ENCODE assay signal across 24 cellular contexts in genomic region chr3:54663558-54664114, GRCh38.
"Had no signal": no experiment of that assay in that cellular context is flagged by ENCODE, and none has a peak within 500 bp of the region (broad histone marks: within the 10 kb centered on the region; RNA-seq: fewer than 3 reads in every experiment).

No MANE protein-coding gene starts in this region.

- ATAC-seq: activated CD8-positive, alpha-beta memory T cell treated with anti-CD3 and anti-CD28 coated beads, Interleukin-2, amount 10 ng/mL, durations not matched to agents 7 days and 5 days; activated CD8-positive, alpha-beta T cell treated with anti-CD3 and anti-CD28 coated beads for 36 hours; activated naive CD8-positive, alpha-beta T cell treated with anti-CD3 and anti-CD28 coated beads, Interleukin-2, amount 50 U/mL, for 24 hours; body of pancreas; effector memory CD8-positive, alpha-beta T cell; esophagus mucosa; gastrocnemius medialis; left lobe of liver; naive thymus-derived CD4-positive, alpha-beta T cell; right lobe of liver; SK-N-SH treated with all-trans-retinoic acid at 6 μM for 48 hours; stimulated activated memory B cell treated with anti-CD40 and anti-IgM and Interleukin-4, amounts not matched to agents 10 μg/mL and 1 μg/mL and 100 μg/mL, for 72 hours had no signal

- H3K9ac ChIP-seq: parathyroid adenoma had no signal

- H3K79me2 ChIP-seq: parathyroid adenoma had no signal

- H3K4me3 Mint-ChIP-seq: activated CD4-positive, alpha-beta T cell treated with anti-CD3 and anti-CD28 coated beads, Interleukin-2, amount 10 ng/mL, durations not matched to agents 7 days and 5 days; activated CD8-positive, alpha-beta memory T cell treated with anti-CD3 and anti-CD28 coated beads, Interleukin-2, amount 10 ng/mL, durations not matched to agents 7 days and 5 days; activated CD8-positive, alpha-beta T cell treated with anti-CD3 and anti-CD28 coated beads for 36 hours; activated naive CD8-positive, alpha-beta T cell treated with anti-CD3 and anti-CD28 coated beads, Interleukin-2, amount 50 U/mL, for 24 hours; effector memory CD8-positive, alpha-beta T cell; naive thymus-derived CD4-positive, alpha-beta T cell; stimulated activated memory B cell treated with anti-CD40 and anti-IgM and Interleukin-4, amounts not matched to agents 10 μg/mL and 1 μg/mL and 100 μg/mL, for 72 hours had no signal

- H3K27ac Mint-ChIP-seq: activated CD4-positive, alpha-beta T cell treated with anti-CD3 and anti-CD28 coated beads, Interleukin-2, amount 10 ng/mL, durations not matched to agents 7 days and 5 days; activated CD8-positive, alpha-beta memory T cell treated with anti-CD3 and anti-CD28 coated beads, Interleukin-2, amount 10 ng/mL, durations not matched to agents 7 days and 5 days; activated CD8-positive, alpha-beta T cell treated with anti-CD3 and anti-CD28 coated beads for 36 hours; activated naive CD8-positive, alpha-beta T cell treated with anti-CD3 and anti-CD28 coated beads, Interleukin-2, amount 50 U/mL, for 24 hours; effector memory CD8-positive, alpha-beta T cell; naive thymus-derived CD4-positive, alpha-beta T cell; stimulated activated memory B cell treated with anti-CD40 and anti-IgM and Interleukin-4, amounts not matched to agents 10 μg/mL and 1 μg/mL and 100 μg/mL, for 72 hours had no signal

- H2AFZ ChIP-seq: parathyroid adenoma had no signal

- H3K27me3 ChIP-seq: body of pancreas, gastrocnemius medialis, right lobe of liver, stomach had no signal

- H3K36me3 ChIP-seq: gastrocnemius medialis, right lobe of liver, stomach had no signal

- H3K9me3 Mint-ChIP-seq: activated CD4-positive, alpha-beta T cell treated with anti-CD3 and anti-CD28 coated beads, Interleukin-2, amount 10 ng/mL, durations not matched to agents 7 days and 5 days; activated CD8-positive, alpha-beta T cell treated with anti-CD3 and anti-CD28 coated beads for 36 hours; stimulated activated memory B cell treated with anti-CD40 and anti-IgM and Interleukin-4, amounts not matched to agents 10 μg/mL and 1 μg/mL and 100 μg/mL, for 72 hours had no signal

- H3K9me3 ChIP-seq: body of pancreas, gastrocnemius medialis, right lobe of liver, stomach had no signal

- DNase-seq: activated CD4-positive, alpha-beta T cell treated with anti-CD3 and anti-CD28 coated beads, Interleukin-2, amount 10 ng/mL, durations not matched to agents 7 days and 5 days; activated CD4-positive, CD25-positive, alpha-beta regulatory T cell treated with anti-CD3 and anti-CD28 coated beads, Interleukin-2, amount 50 U/mL, for 72 hours; activated CD8-positive, alpha-beta memory T cell treated with anti-CD3 and anti-CD28 coated beads, Interleukin-2, amount 10 ng/mL, durations not matched to agents 7 days and 5 days; activated CD8-positive, alpha-beta T cell treated with anti-CD3 and anti-CD28 coated beads for 36 hours; activated gamma-delta T cell; activated naive CD4-positive, alpha-beta T cell treated with anti-CD3 and anti-CD28 coated beads, Interleukin-2, amount 50 U/mL, for 16 hours; activated naive CD8-positive, alpha-beta T cell treated with anti-CD3 and anti-CD28 coated beads, Interleukin-2, amount 50 U/mL, for 24 hours; activated T-cell treated with anti-CD3 and anti-CD28 coated beads for 4 hours; body of pancreas; caudate nucleus; effector memory CD8-positive, alpha-beta T cell; gastrocnemius medialis; naive thymus-derived CD4-positive, alpha-beta T cell; right lobe of liver; stimulated activated CD4-positive, alpha-beta T cell treated with anti-CD3 and anti-CD28 coated beads, Interleukin-15, amount 100 ng/mL, for 24 hours; stomach had no signal

- H3K4me3 ChIP-seq: body of pancreas, gastrocnemius medialis, lung, right lobe of liver, smooth muscle cell, stomach had no signal

- H3K27me3 Mint-ChIP-seq: activated CD4-positive, alpha-beta T cell treated with anti-CD3 and anti-CD28 coated beads, Interleukin-2, amount 10 ng/mL, durations not matched to agents 7 days and 5 days; activated CD8-positive, alpha-beta memory T cell treated with anti-CD3 and anti-CD28 coated beads, Interleukin-2, amount 10 ng/mL, durations not matched to agents 7 days and 5 days; activated CD8-positive, alpha-beta T cell treated with anti-CD3 and anti-CD28 coated beads for 36 hours; activated naive CD8-positive, alpha-beta T cell treated with anti-CD3 and anti-CD28 coated beads, Interleukin-2, amount 50 U/mL, for 24 hours; effector memory CD8-positive, alpha-beta T cell had no signal

- H3K4me2 ChIP-seq: smooth muscle cell had no signal

- H3K4me1 ChIP-seq: body of pancreas, parathyroid adenoma, right lobe of liver, stomach had no signal

- H3K4me1 Mint-ChIP-seq: activated CD4-positive, alpha-beta T cell treated with anti-CD3 and anti-CD28 coated beads, Interleukin-2, amount 10 ng/mL, durations not matched to agents 7 days and 5 days; activated CD8-positive, alpha-beta memory T cell treated with anti-CD3 and anti-CD28 coated beads, Interleukin-2, amount 10 ng/mL, durations not matched to agents 7 days and 5 days; activated naive CD8-positive, alpha-beta T cell treated with anti-CD3 and anti-CD28 coated beads, Interleukin-2, amount 50 U/mL, for 24 hours; naive thymus-derived CD4-positive, alpha-beta T cell; stimulated activated memory B cell treated with anti-CD40 and anti-IgM and Interleukin-4, amounts not matched to agents 10 μg/mL and 1 μg/mL and 100 μg/mL, for 72 hours had no signal

- H3K27ac ChIP-seq: body of pancreas, gastrocnemius medialis, parathyroid adenoma, right lobe of liver, stomach, VCaP had no signal

- H3K36me3 Mint-ChIP-seq: activated CD8-positive, alpha-beta memory T cell treated with anti-CD3 and anti-CD28 coated beads, Interleukin-2, amount 10 ng/mL, durations not matched to agents 7 days and 5 days; stimulated activated memory B cell treated with anti-CD40 and anti-IgM and Interleukin-4, amounts not matched to agents 10 μg/mL and 1 μg/mL and 100 μg/mL, for 72 hours had no signal
